ENCODE assay signal across 18 cellular contexts in genomic region chr13:99158846-99159245, GRCh38. TPM values are rescaled to one million over a fixed set of nuclear protein-coding genes. Genes with fewer than 3 reads are reported as not detected.
DNase-seq lines count a peak whose midpoint lies in the region; ATAC-seq and TF ChIP-seq lines count a peak whose summit lies in the region.
"Had no signal": no experiment of that assay in that cellular context is flagged by ENCODE, and none has a peak within 500 bp of the region (broad histone marks: within the 10 kb centered on the region; RNA-seq: fewer than 3 reads in every experiment).

No MANE protein-coding gene starts in this region.

- H3K27me3 Mint-ChIP-seq in neural progenitor cell (ENCODE audit: insufficient read depth, low read depth) = peaks cover 5% of the 10 kb centered on the region

- no peak overlapping the region for H3K4me2 ChIP-seq in neural progenitor cell

- H3K27ac Mint-ChIP-seq in neural progenitor cell = peak overlapping the region; percentile 31

- H3K9me3 Mint-ChIP-seq in neural progenitor cell = peaks cover 2% of the 10 kb centered on the region

- no peak overlapping the region for H3K4me3 Mint-ChIP-seq in neural progenitor cell
- H3K4me3 Mint-ChIP-seq: CD4-positive, CD25-positive, alpha-beta regulatory T cell had no signal

- H4K20me1 ChIP-seq in neural progenitor cell (ENCODE audit: low read depth) = no peaks in the 10 kb centered on the region

- H3K27ac ChIP-seq in foreskin keratinocyte (no peak overlapping the region), neural progenitor cell (no peak overlapping the region)
- H3K27ac ChIP-seq: GM23248, SJCRH30 had no signal

- DNase-seq in ELF-1 (ENCODE audit: low read depth, low spot score) (peak; percentile 74), NCI-H226 (peak; percentile 7), foreskin keratinocyte (peak in 1 of 2 donors; percentile 65), neural progenitor cell (ENCODE audit: low spot score) (no peak), SHP77 (lab: John Stamatoyannopoulos, UW) (no peak)
- DNase-seq: CD4-positive, CD25-positive, alpha-beta regulatory T cell; GM23248; KG1; NCI-H1105; NCI-H2081; NCI-H510A treated with DMSO at 0.1 percent for 48 hours; NCI-H748 treated with DMSO at 0.1 percent for 48 hours; SJCRH30 had no signal

- no peaks in the 10 kb centered on the region for H3K79me2 ChIP-seq in neural progenitor cell (ENCODE audit: low read depth)

- no peaks in the 10 kb centered on the region for H3K9me3 ChIP-seq in neural progenitor cell (ENCODE audit: low read depth)
- H3K9me3 ChIP-seq: HAP-1, SJCRH30 had no signal

- H3K9ac ChIP-seq in neural progenitor cell = no peak overlapping the region
- H3K9ac ChIP-seq: GM23248 had no signal

- TF ChIP-seq CTCF in foreskin keratinocyte (conservative IDR thresholded peaks at IDR 0.05) (peak; percentile 24), neural progenitor cell (IDR thresholded peaks at IDR 0.05) (no peak)

- H3K27me3 ChIP-seq in foreskin keratinocyte (no peaks in the 10 kb centered on the region), neural progenitor cell (no peaks in the 10 kb centered on the region)
- H3K27me3 ChIP-seq: SJCRH30 had no signal

- H3K4me1 Mint-ChIP-seq in neural progenitor cell = peaks cover 14% of the 10 kb centered on the region
- H3K4me1 Mint-ChIP-seq: CD4-positive, CD25-positive, alpha-beta regulatory T cell had no signal

- H2AFZ ChIP-seq in neural progenitor cell (replicated peaks) = no peak overlapping the region
- H2AFZ ChIP-seq: GM23248 had no signal

- no peaks in the 10 kb centered on the region for H3K36me3 Mint-ChIP-seq in neural progenitor cell
- H3K36me3 Mint-ChIP-seq: CD4-positive, CD25-positive, alpha-beta regulatory T cell had no signal

- H3K4me1 ChIP-seq in foreskin keratinocyte = no peaks in the 10 kb centered on the region
- H3K4me1 ChIP-seq in neural progenitor cell = no peaks in the 10 kb centered on the region
- H3K4me1 ChIP-seq: HAP-1, SJCRH30 had no signal

- ATAC-seq in foreskin keratinocyte (peak; percentile 41), GM19452 (IDR thresholded peaks at IDR 0.05; ENCODE audit: unreplicated experiment) (no peak), GM21381 (IDR thresholded peaks at IDR 0.05; ENCODE audit: unreplicated experiment) (no peak)
- ATAC-seq: GM12878, Panc1 had no signal

- no peaks in the 10 kb centered on the region for H3F3A ChIP-seq in neural progenitor cell (ENCODE audit: low read depth)

- H3K4me3 ChIP-seq in neural progenitor cell = no peak overlapping the region
- H3K4me3 ChIP-seq: GM12878, GM23248, HAP-1, SJCRH30 had no signal

- no peaks in the 10 kb centered on the region for H3K36me3 ChIP-seq in neural progenitor cell
- H3K36me3 ChIP-seq: HAP-1, SJCRH30 had no signal

RNA-seq across cellular contexts. Expression of gene UBAC2, which starts 41.8 kb away (rescaled TPM):
- 55.5 and 56.3 TPM in 2 replicates for total RNA-seq in foreskin keratinocyte
- polyA plus RNA-seq in foreskin keratinocyte = 56.1 and 62.1 TPM in 2 replicates
- 87.7 and 93.2 TPM in 2 replicates for total RNA-seq in neural progenitor cell (ENCODE audit: low replicate concordance)

Comparison
In these comparisons a context has a peak if more than half of its experiments do, and no peak if none do; other contexts are left out.
1. DNase-seq: peak in ELF-1 (single experiment) and NCI-H226 (single experiment); none in neural progenitor cell (single experiment) and SHP77 (0 of 2).